ENCODE assay signal across 1 cellular context in genomic region chr19:58554494-58555368, GRCh38.
A peak's percentile ranks its signal among the peaks of the same experiment; 100 is the strongest.
TF ChIP-seq lines count a peak whose summit lies in the region.

CHMP2A (minus strand) TSS chr19:58555105; CDS start chr19:58554212, 893 bp downstream.

TF ChIP-seq in A549, 52 proteins besides CTCF, POLR2A, EP300 and RAD21 (continued from another document):
- TF ChIP-seq HEYL (CRISPR knock-in tag; IDR thresholded peaks at IDR 0.05) (no peak), ZNF302 (CRISPR knock-in tag; IDR thresholded peaks at IDR 0.05) (no peak), JUN (IDR thresholded peaks at IDR 0.05) (peak; percentile 81 to 98), USF2 (IDR thresholded peaks at IDR 0.05) (no peak), MAZ (IDR thresholded peaks at IDR 0.05; ENCODE audit: borderline replicate concordance, low read depth, low read length) (peak; percentile 96), RARB (CRISPR knock-in tag; IDR thresholded peaks at IDR 0.05) (peak; percentile 92), TP53 (CRISPR knock-in tag; IDR thresholded peaks at IDR 0.05) (peak; percentile 80), TFCP2L1 (CRISPR knock-in tag; IDR thresholded peaks at IDR 0.05) (peak; percentile 97), NFE2L2 (conservative IDR thresholded peaks at IDR 0.05; ENCODE audit: low read length) (no peak), ELK1 (IDR thresholded peaks at IDR 0.05; ENCODE audit: low read depth, low read length) (0 out of 2 replicates have a peak, but pooled peaks have one; percentile 40), BHLHE40 (IDR thresholded peaks at IDR 0.05; ENCODE audit: low read depth, low read length) (peak; percentile 73), HOXB5 (CRISPR knock-in tag; IDR thresholded peaks at IDR 0.05) (peak; percentile 84), HOXA7 (CRISPR knock-in tag; IDR thresholded peaks at IDR 0.05) (peak; percentile 97), FOSB (CRISPR knock-in tag; IDR thresholded peaks at IDR 0.05) (peak; percentile 89)
TF ChIP-seq in A549: peak in this region for 19.
